ENCODE assay signal across 18 cellular contexts in genomic region chr12:102216086-102216691, GRCh38. TPM values are rescaled to one million over a fixed set of nuclear protein-coding genes. Genes with fewer than 3 reads are reported as not detected.
DNase-seq lines count a peak whose midpoint lies in the region; ATAC-seq and TF ChIP-seq lines count a peak whose summit lies in the region.
"Had no signal": no experiment of that assay in that cellular context is flagged by ENCODE, and none has a peak within 500 bp of the region (broad histone marks: within the 10 kb centered on the region; RNA-seq: fewer than 3 reads in every experiment).

No MANE protein-coding gene starts in this region.

- intact Hi-C loops in MCF 10A (cut with micrococcal nuclease) (no loop called here), breast epithelium (cut with DNase I; ENCODE audit: low total_unique reads) (no loop called here)

- no peak overlapping the region for H3K4me3 ChIP-seq in breast epithelium
- H3K4me3 ChIP-seq in fibroblast of mammary gland (ENCODE audit: control insufficient read depth, low read depth, low read length) = no peak overlapping the region
- H3K4me3 ChIP-seq: GM12878, lower lobe of right lung, thoracic aorta had no signal

- H3K27ac ChIP-seq in breast epithelium = no peak overlapping the region
- H3K27ac ChIP-seq: 22Rv1, lower lobe of right lung, thoracic aorta had no signal

- POLR2A ChIA-PET in MCF 10A (lab: Yijun Ruan, JAX) = no interaction called here

- BruUV-seq in MCF 10A (replicated peaks; lab: Mats Ljungman, UMichigan) = no TSS peak

- no peaks in the 10 kb centered on the region for H3K4me1 ChIP-seq in breast epithelium
- H3K4me1 ChIP-seq: lower lobe of right lung had no signal

- no peak overlapping the region for H3K27ac Mint-ChIP-seq in MCF 10A (ENCODE audit: low read depth, unreplicated experiment)
- H3K27ac Mint-ChIP-seq: T-helper 2 cell treated with Interferon-gamma antibody and Interleukin-4, amounts not matched to agents 5 μg/mL and 100 μg/mL, for 36 hours had no signal

- no peaks in the 10 kb centered on the region for H3K4me1 Mint-ChIP-seq in MCF 10A (ENCODE audit: insufficient read depth, unreplicated experiment)

- no peak for TF ChIP-seq POLR2A in breast epithelium (IDR thresholded peaks at IDR 0.05)

- no peak for ATAC-seq in HG02571 (IDR thresholded peaks at IDR 0.05; ENCODE audit: unreplicated experiment)
- ATAC-seq in GM21529 (IDR thresholded peaks at IDR 0.05; ENCODE audit: unreplicated experiment) = no peak
- no peak for ATAC-seq in HG03108 (IDR thresholded peaks at IDR 0.05; ENCODE audit: unreplicated experiment)
- ATAC-seq: GM12878, lower lobe of right lung had no signal

- no peak overlapping the region for H3K4me3 Mint-ChIP-seq in MCF 10A (ENCODE audit: unreplicated experiment)
- H3K4me3 Mint-ChIP-seq: T-helper 2 cell treated with Interferon-gamma antibody and Interleukin-4, amounts not matched to agents 5 μg/mL and 100 μg/mL, for 36 hours had no signal

- no peaks in the 10 kb centered on the region for H3K9me3 Mint-ChIP-seq in MCF 10A (ENCODE audit: unreplicated experiment)
- H3K9me3 Mint-ChIP-seq: T-helper 2 cell treated with Interferon-gamma antibody and Interleukin-4, amounts not matched to agents 5 μg/mL and 100 μg/mL, for 36 hours had no signal

- DNase-seq in MCF 10A (ENCODE audit: unreplicated experiment) (peak; percentile 38), breast epithelium (ENCODE audit: low spot score in 2 of 2) (no peak), SW480 (ENCODE audit: low spot score) (peak; percentile 64), fibroblast of mammary gland (ENCODE audit: low read depth) (peak; percentile 75), NK-92 (lab: John Stamatoyannopoulos, UW; ENCODE audit: unreplicated experiment) (no peak)
- DNase-seq: anterior cingulate cortex; effector memory CD4-positive, alpha-beta T cell; lower lobe of right lung; NCI-H1048; RPMI8226; stimulated activated CD4-positive, alpha-beta T cell treated with anti-CD3 and anti-CD28 coated beads, Interleukin-12 subunit alpha, Interleukin-12 subunit beta, amount 100 ng/mL, for 4 hours had no signal

- H3K27me3 Mint-ChIP-seq in MCF 10A (ENCODE audit: insufficient read depth, unreplicated experiment) = no peaks in the 10 kb centered on the region

- CTCF ChIA-PET in MCF 10A (lab: Yijun Ruan, JAX) = interaction anchor here (0.6 to 0.9 kb wide), 2 partner anchors 46 to 853 kb away, joined by 3 to 5 read pairs; no protein-coding TSS in a partner anchor

- no peaks in the 10 kb centered on the region for H3K36me3 Mint-ChIP-seq in MCF 10A (ENCODE audit: insufficient read depth, unreplicated experiment)

- H3K27me3 ChIP-seq in breast epithelium = no peaks in the 10 kb centered on the region

- TF ChIP-seq CTCF in MCF 10A (IDR thresholded peaks at IDR 0.05; ENCODE audit: unreplicated experiment) (no peak), breast epithelium (IDR thresholded peaks at IDR 0.05) (no peak), fibroblast of mammary gland (conservative IDR thresholded peaks at IDR 0.05; ENCODE audit: control insufficient read depth, insufficient read depth, low read depth, low read length) (no peak)

- no peaks in the 10 kb centered on the region for H3K9me3 ChIP-seq in breast epithelium
- H3K9me3 ChIP-seq: lower lobe of right lung, thoracic aorta had no signal

- no peaks in the 10 kb centered on the region for H3K36me3 ChIP-seq in breast epithelium
- H3K36me3 ChIP-seq: lower lobe of right lung, thoracic aorta had no signal

RNA-seq across cellular contexts. Expression of gene PMCH, which starts 18.6 kb away (rescaled TPM):
- total RNA-seq in MCF 10A (2022) (not detected in 2 replicates), breast epithelium (not detected)
- total RNA-seq: GM12878, lower lobe of right lung, thoracic aorta had no signal

Comparison
In these comparisons a context has a peak if more than half of its experiments do, and no peak if none do; other contexts are left out.
1. DNase-seq: peak in MCF 10A (single experiment), SW480 (single experiment) and fibroblast of mammary gland (single experiment); none in breast epithelium (0 of 2) and NK-92 (single experiment).